In the genomic region with DNA sequence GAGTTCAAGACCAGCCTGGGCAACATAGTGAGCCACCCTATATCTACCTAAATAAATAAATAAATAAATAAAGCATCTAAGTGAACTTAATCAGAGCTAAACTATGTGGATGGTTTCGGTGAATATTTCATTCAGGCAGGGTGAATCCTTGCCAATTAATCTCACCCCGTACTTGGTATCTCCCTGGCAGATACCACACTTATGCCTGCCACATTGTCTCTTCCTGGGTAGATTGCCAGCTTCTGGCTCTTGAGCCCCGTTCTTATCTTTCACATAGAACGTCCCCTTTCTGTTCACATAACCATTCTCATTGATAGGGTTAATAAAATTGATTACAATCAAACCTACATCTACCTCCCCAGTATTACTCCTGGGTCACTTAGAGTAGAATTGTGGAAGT, we compare ENCODE assay signal across 18 cellular contexts.
"Had no signal": no experiment of that assay in that cellular context is flagged by ENCODE, and none has a peak within 500 bp of the region (broad histone marks: within the 10 kb centered on the region; RNA-seq: fewer than 3 reads in every experiment).

No MANE protein-coding gene starts in this region.

- H3K27ac ChIP-seq: lower lobe of right lung, neural progenitor cell, sigmoid colon, upper lobe of right lung had no signal

- H3K9me3 ChIP-seq: lower lobe of right lung, sigmoid colon, upper lobe of right lung had no signal

- H3K4me2 ChIP-seq: neural progenitor cell had no signal

- H3K27me3 Mint-ChIP-seq: activated CD4-positive, alpha-beta T cell treated with anti-CD3 and anti-CD28 coated beads, Interleukin-2, amount 10 ng/mL, durations not matched to agents 7 days and 5 days; activated naive CD8-positive, alpha-beta T cell treated with anti-CD3 and anti-CD28 coated beads, Interleukin-2, amount 50 U/mL, for 24 hours; naive thymus-derived CD8-positive, alpha-beta T cell had no signal

- H3K27me3 ChIP-seq: neural progenitor cell, sigmoid colon, upper lobe of right lung had no signal

- DNase-seq: activated CD4-positive, alpha-beta T cell treated with anti-CD3 and anti-CD28 coated beads, Interleukin-2, amount 10 ng/mL, durations not matched to agents 7 days and 5 days; activated CD8-positive, alpha-beta T cell treated with anti-CD3 and anti-CD28 coated beads, Interleukin-2, amount 10 ng/mL, durations not matched to agents 7 days and 5 days; activated gamma-delta T cell; activated naive CD4-positive, alpha-beta T cell treated with anti-CD3 and anti-CD28 coated beads, Interleukin-2, amount 50 U/mL, for 16 hours; activated naive CD8-positive, alpha-beta T cell treated with anti-CD3 and anti-CD28 coated beads, Interleukin-2, amount 50 U/mL, for 24 hours; cerebellar nuclear complex; cortex of kidney; foreskin fibroblast; lower lobe of right lung; naive thymus-derived CD8-positive, alpha-beta T cell; sigmoid colon; stimulated activated CD4-positive, alpha-beta T cell treated with anti-CD3 and anti-CD28 coated beads, Interleukin-2, amount 100 ng/mL, for 48 hours; stimulated activated CD8-positive, alpha-beta memory T cell treated with anti-CD3 and anti-CD28 coated beads, Interleukin-4, amount 100 ng/mL, for 48 hours; stimulated activated naive CD4-positive, alpha-beta T cell treated with Interleukin-2 at 50 U/mL for 16 hours; T-helper 9 cell; upper lobe of right lung had no signal

- H3K4me1 ChIP-seq: neural progenitor cell had no signal

- H2AFZ ChIP-seq: neural progenitor cell had no signal

- H3K9ac ChIP-seq: neural progenitor cell had no signal

- H3K36me3 ChIP-seq: lower lobe of right lung, neural progenitor cell, sigmoid colon, upper lobe of right lung had no signal

- H3K27ac Mint-ChIP-seq: activated CD4-positive, alpha-beta T cell treated with anti-CD3 and anti-CD28 coated beads, Interleukin-2, amount 10 ng/mL, durations not matched to agents 7 days and 5 days; activated CD8-positive, alpha-beta T cell treated with anti-CD3 and anti-CD28 coated beads, Interleukin-2, amount 10 ng/mL, durations not matched to agents 7 days and 5 days; activated naive CD8-positive, alpha-beta T cell treated with anti-CD3 and anti-CD28 coated beads, Interleukin-2, amount 50 U/mL, for 24 hours; activated T-helper 1 cell treated with anti-CD3 and anti-CD28 coated beads, Interleukin-12 subunit alpha, Interleukin-12 subunit beta, Interleukin-2, Interleukin-4 antibody, amounts not matched to agents 30 ng/mL and 10 ng/mL and 1 ng/mL, durations not matched to agents 14 hours and 24 hours and 36 hours; neural progenitor cell had no signal

- H3K9me3 Mint-ChIP-seq: activated CD4-positive, alpha-beta T cell treated with anti-CD3 and anti-CD28 coated beads, Interleukin-2, amount 10 ng/mL, durations not matched to agents 7 days and 5 days; activated naive CD8-positive, alpha-beta T cell treated with anti-CD3 and anti-CD28 coated beads, Interleukin-2, amount 50 U/mL, for 24 hours; activated T-helper 1 cell treated with anti-CD3 and anti-CD28 coated beads, Interleukin-12 subunit alpha, Interleukin-12 subunit beta, Interleukin-2, Interleukin-4 antibody, amounts not matched to agents 30 ng/mL and 10 ng/mL and 1 ng/mL, durations not matched to agents 14 hours and 24 hours and 36 hours; naive thymus-derived CD8-positive, alpha-beta T cell; neural progenitor cell had no signal

- H3K36me3 Mint-ChIP-seq: neural progenitor cell had no signal

- H3K4me3 ChIP-seq: lower lobe of right lung, neural progenitor cell, sigmoid colon, upper lobe of right lung had no signal

- H3K4me3 Mint-ChIP-seq: activated CD4-positive, alpha-beta T cell treated with anti-CD3 and anti-CD28 coated beads, Interleukin-2, amount 10 ng/mL, durations not matched to agents 7 days and 5 days; activated CD8-positive, alpha-beta T cell treated with anti-CD3 and anti-CD28 coated beads, Interleukin-2, amount 10 ng/mL, durations not matched to agents 7 days and 5 days; activated naive CD8-positive, alpha-beta T cell treated with anti-CD3 and anti-CD28 coated beads, Interleukin-2, amount 50 U/mL, for 24 hours; activated T-helper 1 cell treated with anti-CD3 and anti-CD28 coated beads, Interleukin-12 subunit alpha, Interleukin-12 subunit beta, Interleukin-2, Interleukin-4 antibody, amounts not matched to agents 30 ng/mL and 10 ng/mL and 1 ng/mL, durations not matched to agents 14 hours and 24 hours and 36 hours; naive thymus-derived CD8-positive, alpha-beta T cell; neural progenitor cell had no signal
